ENCODE assay signal across 10 cellular contexts in the genomic region with DNA sequence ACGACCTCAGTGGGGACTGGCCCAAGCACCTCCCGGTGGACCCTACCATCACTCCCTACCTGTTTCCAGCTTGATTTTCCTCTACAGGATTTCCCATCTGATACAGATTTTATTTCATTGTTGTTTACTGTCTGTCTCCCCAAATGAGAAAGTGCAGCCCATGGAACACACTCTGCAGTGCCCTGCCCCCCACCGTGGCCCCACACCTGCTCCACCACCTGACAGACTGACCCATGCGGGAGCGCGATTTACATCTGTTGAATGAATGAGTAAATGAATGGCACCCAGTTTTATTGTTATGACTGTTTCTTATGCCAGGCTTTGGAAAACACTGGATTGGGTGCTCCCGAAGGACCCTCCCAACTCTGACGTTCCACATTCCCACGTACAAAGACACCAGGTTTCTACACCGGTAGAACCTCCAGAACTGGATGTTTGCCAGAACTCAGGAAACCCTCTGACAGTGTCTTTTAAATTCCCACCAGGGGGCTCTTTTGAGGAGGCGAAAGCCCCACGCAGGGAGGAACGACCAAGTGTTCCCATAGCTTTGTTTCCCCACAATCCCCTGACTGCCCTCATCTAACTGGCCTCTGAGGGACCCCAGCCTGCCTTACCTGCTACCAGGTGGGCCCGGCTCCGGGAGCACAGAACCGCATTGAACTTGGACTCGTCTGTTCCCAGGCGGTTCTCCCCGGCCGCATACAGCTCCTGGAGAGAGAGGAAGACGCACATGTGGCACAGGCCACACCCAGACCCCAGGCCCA. TPM values are rescaled to one million over a fixed set of nuclear protein-coding genes. Genes with fewer than 3 reads are reported as not detected.
DNase-seq lines count a peak whose midpoint lies in the region; ATAC-seq, FAIRE-seq and TF ChIP-seq lines count a peak whose summit lies in the region.
"Had no signal": no experiment of that assay in that cellular context is flagged by ENCODE, and none has a peak within 500 bp of the region (broad histone marks: within the 10 kb centered on the region; RNA-seq: fewer than 3 reads in every experiment).

No MANE protein-coding gene starts in this region.

- no peak for DNase-seq in activated CD4-positive, alpha-beta T cell treated with anti-CD3 and anti-CD28 coated beads, Interleukin-2, amount 10 ng/mL, durations not matched to agents 24 days and 14 days
- DNase-seq in activated CD4-positive, alpha-beta T cell treated with anti-CD3 and anti-CD28 coated beads for 1 hour = no peak
- DNase-seq in OCI-LY7 (ENCODE audit: low spot score) = peak; percentile 39
- DNase-seq in fibroblast of villous mesenchyme (ENCODE audit: low read depth) = peak; percentile 27
- DNase-seq in RCC 7860 (ENCODE audit: low spot score) = no peak
- DNase-seq: NCI-H524 treated with DMSO at 0.1 percent for 48 hours had no signal

- no peaks in the 10 kb centered on the region for H4K20me1 ChIP-seq in OCI-LY7 (ENCODE audit: insufficient read depth, low read length)

- no peak overlapping the region for H2AFZ ChIP-seq in OCI-LY7 (ENCODE audit: low read length)

- H3K79me2 ChIP-seq in OCI-LY7 (ENCODE audit: insufficient read depth, low read depth, low read length) = no peaks in the 10 kb centered on the region

- FAIRE-seq in RCC 7860 (lab: Jason Lieb, UNC) = no peak

- no peaks in the 10 kb centered on the region for H3K9me3 Mint-ChIP-seq in activated CD4-positive, alpha-beta T cell treated with anti-CD3 and anti-CD28 coated beads, Interleukin-2, amount 10 ng/mL, durations not matched to agents 24 days and 14 days

- peaks cover 32% of the 10 kb centered on the region for H3K4me1 Mint-ChIP-seq in activated CD4-positive, alpha-beta T cell treated with anti-CD3 and anti-CD28 coated beads, Interleukin-2, amount 10 ng/mL, durations not matched to agents 24 days and 14 days

- H3K36me3 Mint-ChIP-seq in activated CD4-positive, alpha-beta T cell treated with anti-CD3 and anti-CD28 coated beads, Interleukin-2, amount 10 ng/mL, durations not matched to agents 24 days and 14 days (ENCODE audit: low read depth) = peaks cover 76% of the 10 kb centered on the region

- intact Hi-C loops in activated CD4-positive, alpha-beta T cell treated with anti-CD3 and anti-CD28 coated beads, Interleukin-2, amount 10 ng/mL, durations not matched to agents 24 days and 14 days (cut with micrococcal nuclease) = no loop called here
- intact Hi-C loops in OCI-LY7 (cut with micrococcal nuclease; ENCODE audit: unreplicated experiment) = no loop called here

- H3K4me1 ChIP-seq in OCI-LY7 (ENCODE audit: insufficient read depth, low read length, poor library complexity, severe bottlenecking) (no peaks in the 10 kb centered on the region), subcutaneous abdominal adipose tissue (ENCODE audit: control insufficient read depth in 5 of 5, insufficient read depth in 5 of 5, low read length in 5 of 5) (peaks cover 36 to 91% (median 69%) of the 10 kb centered on the region in 5 donors)

- TF ChIP-seq CTCF in OCI-LY7 (conservative IDR thresholded peaks at IDR 0.05; ENCODE audit: low read length) = peak; percentile 67
- peak; percentile 38 for TF ChIP-seq CTCF in fibroblast of villous mesenchyme (IDR thresholded peaks at IDR 0.05; ENCODE audit: insufficient read depth, low read depth, low read length)

- POLR2A ChIA-PET in OCI-LY7 (lab: Charles Lee) = no interaction called here

- BruUV-seq in OCI-LY7 (replicated peaks; lab: Mats Ljungman, UMichigan) = no TSS peak

- H3K27me3 Mint-ChIP-seq in activated CD4-positive, alpha-beta T cell treated with anti-CD3 and anti-CD28 coated beads, Interleukin-2, amount 10 ng/mL, durations not matched to agents 24 days and 14 days = no peaks in the 10 kb centered on the region

- no peak for ATAC-seq in GM18909 (IDR thresholded peaks at IDR 0.05; ENCODE audit: poor library complexity, unreplicated experiment)
- no peak for ATAC-seq in HG02798 (IDR thresholded peaks at IDR 0.05; ENCODE audit: poor library complexity, unreplicated experiment)

- H3K9me3 ChIP-seq in OCI-LY7 (ENCODE audit: low read length) (no peaks in the 10 kb centered on the region), subcutaneous abdominal adipose tissue (ENCODE audit: control insufficient read depth in 5 of 5, low read length in 5 of 5) (no peaks in the 10 kb centered on the region)

- no peak overlapping the region for H3K4me3 Mint-ChIP-seq in activated CD4-positive, alpha-beta T cell treated with anti-CD3 and anti-CD28 coated beads, Interleukin-2, amount 10 ng/mL, durations not matched to agents 24 days and 14 days

- H3K27me3 ChIP-seq in subcutaneous abdominal adipose tissue (ENCODE audit: control insufficient read depth in 5 of 5, insufficient read depth in 4 of 5, low read length in 5 of 5) = no peaks in the 10 kb centered on the region

- H3K27ac ChIP-seq in OCI-LY7 (ENCODE audit: low read depth, low read length, poor library complexity, severe bottlenecking) = no peak overlapping the region
- peak overlapping the region; percentile 50 for H3K27ac ChIP-seq in subcutaneous abdominal adipose tissue (ENCODE audit: low read depth, low read length)

- H3K36me3 ChIP-seq in OCI-LY7 (ENCODE audit: insufficient read depth, low read length) = peaks cover 89% of the 10 kb centered on the region
- peaks cover 0 to 94% (median 82%) of the 10 kb centered on the region in 5 donors for H3K36me3 ChIP-seq in subcutaneous abdominal adipose tissue (ENCODE audit: control insufficient read depth in 5 of 5, insufficient read depth in 5 of 5, low read length in 5 of 5)

- H3K4me3 ChIP-seq in OCI-LY7 (ENCODE audit: low read depth, low read length, poor library complexity, severe bottlenecking) (no peak overlapping the region), fibroblast of villous mesenchyme (ENCODE audit: low read depth, low read length) (no peak overlapping the region), subcutaneous abdominal adipose tissue (ENCODE audit: low read depth in 1 of 5, low read length in 5 of 5) (no peak overlapping the region)

- H3K27ac Mint-ChIP-seq in activated CD4-positive, alpha-beta T cell treated with anti-CD3 and anti-CD28 coated beads, Interleukin-2, amount 10 ng/mL, durations not matched to agents 24 days and 14 days = peak overlapping the region; percentile 66

- peak overlapping the region in 1 of 5 donors; percentile 56 for H3K9ac ChIP-seq in subcutaneous abdominal adipose tissue (ENCODE audit: low read length in 5 of 5)

- H3K9me2 ChIP-seq in OCI-LY7 (ENCODE audit: insufficient read depth, low read length) = no peaks in the 10 kb centered on the region

- CTCF ChIA-PET in OCI-LY7 (lab: Charles Lee; ENCODE audit: unreplicated experiment) = interaction anchor here (1.0 kb wide), 1 partner anchor 42 kb away, joined by 4 read pairs; no protein-coding TSS in a partner anchor

- H3K4me2 ChIP-seq in OCI-LY7 (ENCODE audit: low read length) = no peak overlapping the region

RNA-seq across cellular contexts. Expression of gene PLAC9, which starts 29.0 kb away (rescaled TPM):
- total RNA-seq in activated CD4-positive, alpha-beta T cell treated with anti-CD3 and anti-CD28 coated beads, Interleukin-2, amount 10 ng/mL, durations not matched to agents 24 days and 14 days = not detected in 2 replicates
- not detected in 2 replicates for total RNA-seq in OCI-LY7 (2014; rRNA removed; shearing (Covaris generic))
- total RNA-seq in OCI-LY7 (2022) = not detected in 2 replicates
- total RNA-seq in fibroblast of villous mesenchyme = 0.43 and 0.64 TPM in 2 replicates
- total RNA-seq: activated CD8-positive, alpha-beta memory T cell treated with anti-CD3 and anti-CD28 coated beads for 36 hours had no signal

RNA-seq across cellular contexts. Expression of gene ANXA11, which starts 43.8 kb away (rescaled TPM):
- 223 and 232 TPM in 2 replicates for total RNA-seq in activated CD4-positive, alpha-beta T cell treated with anti-CD3 and anti-CD28 coated beads, Interleukin-2, amount 10 ng/mL, durations not matched to agents 24 days and 14 days
- 87.8 and 93.9 TPM in 2 replicates for total RNA-seq in OCI-LY7 (2014; rRNA removed; shearing (Covaris generic))
- total RNA-seq in OCI-LY7 (2022) (164 and 199 TPM in 2 replicates), fibroblast of villous mesenchyme (79.9 and 85.0 TPM in 2 replicates)

Comparison
In these comparisons a context has a peak if more than half of its experiments do, and no peak if none do; other contexts are left out.
1. DNase-seq: peak in OCI-LY7 (single experiment) and fibroblast of villous mesenchyme (single experiment); none in activated CD4-positive, alpha-beta T cell treated with anti-CD3 and anti-CD28 coated beads, Interleukin-2, amount 10 ng/mL, durations not matched to agents 24 days and 14 days (single experiment), activated CD4-positive, alpha-beta T cell treated with anti-CD3 and anti-CD28 coated beads for 1 hour (single experiment) and RCC 7860 (single experiment).